In the genomic region with DNA sequence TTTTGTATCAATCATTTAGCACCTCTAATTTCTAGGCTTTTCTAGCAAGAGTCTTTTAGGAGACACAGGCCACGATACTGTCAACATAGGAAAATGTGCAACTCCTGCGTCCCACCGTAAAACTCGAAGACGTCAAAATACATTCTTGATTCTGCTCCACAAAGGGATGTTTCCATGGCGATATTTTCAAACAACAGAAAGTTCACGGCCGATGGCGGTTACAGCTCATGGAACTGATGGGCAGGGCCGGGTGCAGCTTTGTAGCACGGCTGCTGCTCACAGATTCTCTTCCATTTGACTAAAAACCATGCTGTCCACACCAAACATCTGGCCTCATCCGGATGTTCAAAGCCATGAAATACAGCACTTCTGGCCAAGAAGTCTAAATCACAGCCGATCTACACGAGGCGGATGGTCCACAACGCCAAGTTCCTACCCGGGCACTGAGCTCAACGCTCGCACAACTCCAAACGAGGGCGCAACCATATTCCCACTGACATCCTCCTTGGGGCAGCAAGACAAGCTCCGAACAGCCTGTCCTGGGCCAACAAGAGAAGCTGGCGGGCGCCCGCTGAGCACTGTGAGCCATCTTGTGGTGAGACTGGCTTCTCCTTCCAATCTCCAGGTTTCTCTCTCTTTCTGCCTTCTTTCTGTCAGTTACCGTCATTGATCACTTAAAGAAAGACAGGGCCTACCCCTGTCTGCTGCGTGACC, we compare ENCODE assay signal across 11 cellular contexts.
DNase-seq lines count a peak whose midpoint lies in the region; ATAC-seq and TF ChIP-seq lines count a peak whose summit lies in the region.
"Had no signal": no experiment of that assay in that cellular context is flagged by ENCODE, and none has a peak within 500 bp of the region (broad histone marks: within the 10 kb centered on the region; RNA-seq: fewer than 3 reads in every experiment).

No MANE protein-coding gene starts in this region.

- 82 to 90% (median 83%) methylated on average over 27 of the region's 27 CpGs for WGBS in adrenal gland, 4 donors

- no peak for ATAC-seq in activated naive CD4-positive, alpha-beta T cell treated with anti-CD3 and anti-CD28 coated beads, Interleukin-2, amount 50 U/mL, for 72 hours
- no peak for ATAC-seq in stimulated activated memory B cell treated with anti-CD40 and anti-IgM and Interleukin-4, amounts not matched to agents 10 μg/mL and 1 μg/mL and 100 μg/mL, for 72 hours
- ATAC-seq in HG02870 (IDR thresholded peaks at IDR 0.05; ENCODE audit: unreplicated experiment) = no peak

- H3K27me3 Mint-ChIP-seq in activated naive CD4-positive, alpha-beta T cell treated with anti-CD3 and anti-CD28 coated beads, Interleukin-2, amount 10 ng/mL, durations not matched to agents 7 days and 5 days = no peaks in the 10 kb centered on the region
- peaks cover 29% of the 10 kb centered on the region for H3K27me3 Mint-ChIP-seq in glutamatergic neuron (ENCODE audit: unreplicated experiment)
- no peaks in the 10 kb centered on the region for H3K27me3 Mint-ChIP-seq in stimulated activated memory B cell treated with anti-CD40 and anti-IgM and Interleukin-4, amounts not matched to agents 10 μg/mL and 1 μg/mL and 100 μg/mL, for 72 hours

- no peak overlapping the region for H3K4me3 Mint-ChIP-seq in activated naive CD4-positive, alpha-beta T cell treated with anti-CD3 and anti-CD28 coated beads, Interleukin-2, amount 10 ng/mL, durations not matched to agents 7 days and 5 days
- H3K4me3 Mint-ChIP-seq in glutamatergic neuron (ENCODE audit: unreplicated experiment) = peak overlapping the region; percentile 45
- peak overlapping the region; percentile 7 for H3K4me3 Mint-ChIP-seq in stimulated activated memory B cell treated with anti-CD40 and anti-IgM and Interleukin-4, amounts not matched to agents 10 μg/mL and 1 μg/mL and 100 μg/mL, for 72 hours

- CTCF ChIA-PET in activated naive CD4-positive, alpha-beta T cell treated with anti-CD3 and anti-CD28 coated beads, Interleukin-2, amount 10 ng/mL, durations not matched to agents 7 days and 5 days (lab: Charles Lee) = interaction anchor here (1.5 to 2.1 kb wide), 2 partner anchors 10 to 212 kb away, joined by 4 to 6 read pairs; no protein-coding TSS in a partner anchor

- peaks cover 36% of the 10 kb centered on the region for H3K4me1 Mint-ChIP-seq in activated naive CD4-positive, alpha-beta T cell treated with anti-CD3 and anti-CD28 coated beads, Interleukin-2, amount 10 ng/mL, durations not matched to agents 7 days and 5 days
- peaks cover 40% of the 10 kb centered on the region for H3K4me1 Mint-ChIP-seq in glutamatergic neuron (ENCODE audit: low read depth, unreplicated experiment)
- peaks cover 27% of the 10 kb centered on the region for H3K4me1 Mint-ChIP-seq in stimulated activated memory B cell treated with anti-CD40 and anti-IgM and Interleukin-4, amounts not matched to agents 10 μg/mL and 1 μg/mL and 100 μg/mL, for 72 hours

- no peaks in the 10 kb centered on the region for H3K9me3 Mint-ChIP-seq in activated naive CD4-positive, alpha-beta T cell treated with anti-CD3 and anti-CD28 coated beads, Interleukin-2, amount 10 ng/mL, durations not matched to agents 7 days and 5 days
- no peaks in the 10 kb centered on the region for H3K9me3 Mint-ChIP-seq in activated naive CD4-positive, alpha-beta T cell treated with anti-CD3 and anti-CD28 coated beads, Interleukin-2, amount 50 U/mL, for 72 hours
- H3K9me3 Mint-ChIP-seq in glutamatergic neuron (ENCODE audit: unreplicated experiment) = peaks cover 24% of the 10 kb centered on the region
- no peaks in the 10 kb centered on the region for H3K9me3 Mint-ChIP-seq in stimulated activated memory B cell treated with anti-CD40 and anti-IgM and Interleukin-4, amounts not matched to agents 10 μg/mL and 1 μg/mL and 100 μg/mL, for 72 hours

- no peak for DNase-seq in activated naive CD4-positive, alpha-beta T cell treated with anti-CD3 and anti-CD28 coated beads, Interleukin-2, amount 10 ng/mL, durations not matched to agents 7 days and 5 days
- no peak for DNase-seq in activated naive CD4-positive, alpha-beta T cell treated with anti-CD3 and anti-CD28 coated beads, Interleukin-2, amount 50 U/mL, for 16 hours
- DNase-seq in activated naive CD4-positive, alpha-beta T cell treated with anti-CD3 and anti-CD28 coated beads, Interleukin-2, amount 50 U/mL, for 72 hours (ENCODE audit: low spot score in 2 of 2) = no peak
- no peak for DNase-seq in glutamatergic neuron
- no peak for DNase-seq in adrenal gland
- DNase-seq in DMS114 treated with DMSO at 0.1 percent for 48 hours (lab: John Stamatoyannopoulos, UW; ENCODE audit: unreplicated experiment) = no peak
- DNase-seq: EL had no signal

- intact Hi-C loops in adrenal gland (cut with DNase I) = no loop called here

- H3K9me3 ChIP-seq in adrenal gland (replicated peaks in 1 of 3) = no peaks in the 10 kb centered on the region

- no peaks in the 10 kb centered on the region for H3K27me3 ChIP-seq in adrenal gland

- peaks cover 4 to 22% of the 10 kb centered on the region in 2 donors for H3K4me1 ChIP-seq in adrenal gland (replicated peaks in 1 of 2)

- TF ChIP-seq CTCF in glutamatergic neuron (IDR thresholded peaks at IDR 0.05; ENCODE audit: partially characterized antibody, unreplicated experiment) (no peak), adrenal gland (IDR thresholded peaks at IDR 0.05) (no peak)

- peak overlapping the region in 2 of 5 donors; percentile 45 to 59 for H3K27ac ChIP-seq in adrenal gland
- H3K27ac ChIP-seq: HL-60 had no signal

- no peaks in the 10 kb centered on the region for H3K36me3 ChIP-seq in adrenal gland (replicated peaks in 1 of 2)

- H3K4me3 ChIP-seq in adrenal gland = no peak overlapping the region
- H3K4me3 ChIP-seq: smooth muscle cell had no signal

- H3K36me3 Mint-ChIP-seq in activated naive CD4-positive, alpha-beta T cell treated with anti-CD3 and anti-CD28 coated beads, Interleukin-2, amount 10 ng/mL, durations not matched to agents 7 days and 5 days = peaks cover 16% of the 10 kb centered on the region
- H3K36me3 Mint-ChIP-seq in activated naive CD4-positive, alpha-beta T cell treated with anti-CD3 and anti-CD28 coated beads, Interleukin-2, amount 50 U/mL, for 72 hours = no peaks in the 10 kb centered on the region
- H3K36me3 Mint-ChIP-seq in glutamatergic neuron (ENCODE audit: unreplicated experiment) = no peaks in the 10 kb centered on the region
- H3K36me3 Mint-ChIP-seq in stimulated activated memory B cell treated with anti-CD40 and anti-IgM and Interleukin-4, amounts not matched to agents 10 μg/mL and 1 μg/mL and 100 μg/mL, for 72 hours = peaks cover 29% of the 10 kb centered on the region

- H3K27ac Mint-ChIP-seq in activated naive CD4-positive, alpha-beta T cell treated with anti-CD3 and anti-CD28 coated beads, Interleukin-2, amount 10 ng/mL, durations not matched to agents 7 days and 5 days = peak overlapping the region; percentile 58
- peak overlapping the region; percentile 0 to 71 for H3K27ac Mint-ChIP-seq in activated naive CD4-positive, alpha-beta T cell treated with anti-CD3 and anti-CD28 coated beads, Interleukin-2, amount 50 U/mL, for 72 hours
- H3K27ac Mint-ChIP-seq in glutamatergic neuron (ENCODE audit: unreplicated experiment) = peak overlapping the region; percentile 69
- H3K27ac Mint-ChIP-seq in stimulated activated memory B cell treated with anti-CD40 and anti-IgM and Interleukin-4, amounts not matched to agents 10 μg/mL and 1 μg/mL and 100 μg/mL, for 72 hours = no peak overlapping the region

- TF ChIP-seq POLR2A in adrenal gland (IDR thresholded peaks at IDR 0.05) = no peak
